In genomic region chr1:87246436-87246835, GRCh38 we compare ENCODE assay signal across 20 cellular contexts.
"Had no signal": no experiment of that assay in that cellular context is flagged by ENCODE, and none has a peak within 500 bp of the region (broad histone marks: within the 10 kb centered on the region; RNA-seq: fewer than 3 reads in every experiment).

No MANE protein-coding gene starts in this region.

- ATAC-seq: gastrocnemius medialis, left cardiac atrium, left lung, left ventricle myocardium superior, lower lobe of right lung, mucosa of descending colon had no signal

- H3K27ac ChIP-seq: coronary artery, dorsolateral prefrontal cortex, esophagus squamous epithelium, gastrocnemius medialis, heart right ventricle, left lung, lower lobe of right lung had no signal

- H3K9me3 ChIP-seq: esophagus squamous epithelium, gastrocnemius medialis, left lung, lower lobe of right lung, mucosa of descending colon had no signal

- H3K9me3 Mint-ChIP-seq: mesothelial cell of epicardium had no signal

- H3K36me3 Mint-ChIP-seq: mesothelial cell of epicardium had no signal

- H3K4me1 Mint-ChIP-seq: mesothelial cell of epicardium had no signal

- DNase-seq: dermis blood vessel endothelial cell; dorsolateral prefrontal cortex; effector CD4-positive, alpha-beta T cell; effector memory CD4-positive, alpha-beta T cell; esophagus squamous epithelium; foreskin fibroblast; foreskin melanocyte; gastrocnemius medialis; glutamatergic neuron; head of caudate nucleus; heart right ventricle; hippocampal formation; left cardiac atrium; left lung; left ventricle myocardium superior; lower lobe of right lung; mesenchymal stem cell; mucosa of descending colon had no signal

- H3K4me3 ChIP-seq: coronary artery, dorsolateral prefrontal cortex, esophagus squamous epithelium, gastrocnemius medialis, heart right ventricle, left lung, lower lobe of right lung, mucosa of descending colon had no signal

- H3K27me3 ChIP-seq: dorsolateral prefrontal cortex, esophagus squamous epithelium, gastrocnemius medialis, heart right ventricle, left lung had no signal

- H3K4me3 Mint-ChIP-seq: mesothelial cell of epicardium had no signal

- H3K27ac Mint-ChIP-seq: mesothelial cell of epicardium had no signal

- H3K36me3 ChIP-seq: esophagus squamous epithelium, gastrocnemius medialis, heart right ventricle, left lung, lower lobe of right lung had no signal

- H3K4me1 ChIP-seq: esophagus squamous epithelium, gastrocnemius medialis, left lung, lower lobe of right lung had no signal
